2 cellular contexts compared by ENCODE assay signal in genomic region chr16:3295209-3295608, GRCh38.
TF ChIP-seq lines count a peak whose summit lies in the region.

No MANE protein-coding gene starts in this region.

TF ChIP-seq in GM23338, 12 proteins besides CTCF, POLR2A, EP300 and RAD21:
- TF ChIP-seq JUNB (IDR thresholded peaks at IDR 0.05; ENCODE audit: unreplicated experiment) = no peak
- TF ChIP-seq ETS1 (IDR thresholded peaks at IDR 0.05) = no peak

TF ChIP-seq in HepG2, 621 proteins besides CTCF, POLR2A, EP300 and RAD21:
- TF ChIP-seq ZNF446 (CRISPR knock-in tag; IDR thresholded peaks at IDR 0.05) (no peak), ZNF331 (CRISPR knock-in tag; IDR thresholded peaks at IDR 0.05) (no peak), HINFP (CRISPR knock-in tag; IDR thresholded peaks at IDR 0.05; ENCODE audit: low read depth) (no peak), RBFOX2 (IDR thresholded peaks at IDR 0.05; ENCODE audit: low read depth, low read length) (peak; percentile 33; the same call in 1 of the 2 replicates), ZNF256 (CRISPR knock-in tag; conservative IDR thresholded peaks at IDR 0.05) (no peak), MIER2 (CRISPR knock-in tag; IDR thresholded peaks at IDR 0.05) (no peak), ZNF614 (CRISPR knock-in tag; IDR thresholded peaks at IDR 0.05; ENCODE audit: borderline replicate concordance) (no peak), ZFP1 (CRISPR knock-in tag; IDR thresholded peaks at IDR 0.05) (no peak), ZNF496 (CRISPR knock-in tag; IDR thresholded peaks at IDR 0.05; ENCODE audit: insufficient replicate concordance) (no peak), AGO2 (optimal IDR thresholded peaks at IDR 0.05; ENCODE audit: low read depth, low read length) (peak; percentile 80), AFF4 (CRISPR knock-in tag; IDR thresholded peaks at IDR 0.05) (no peak)
